12 cellular contexts compared by ENCODE assay signal in the genomic region with DNA sequence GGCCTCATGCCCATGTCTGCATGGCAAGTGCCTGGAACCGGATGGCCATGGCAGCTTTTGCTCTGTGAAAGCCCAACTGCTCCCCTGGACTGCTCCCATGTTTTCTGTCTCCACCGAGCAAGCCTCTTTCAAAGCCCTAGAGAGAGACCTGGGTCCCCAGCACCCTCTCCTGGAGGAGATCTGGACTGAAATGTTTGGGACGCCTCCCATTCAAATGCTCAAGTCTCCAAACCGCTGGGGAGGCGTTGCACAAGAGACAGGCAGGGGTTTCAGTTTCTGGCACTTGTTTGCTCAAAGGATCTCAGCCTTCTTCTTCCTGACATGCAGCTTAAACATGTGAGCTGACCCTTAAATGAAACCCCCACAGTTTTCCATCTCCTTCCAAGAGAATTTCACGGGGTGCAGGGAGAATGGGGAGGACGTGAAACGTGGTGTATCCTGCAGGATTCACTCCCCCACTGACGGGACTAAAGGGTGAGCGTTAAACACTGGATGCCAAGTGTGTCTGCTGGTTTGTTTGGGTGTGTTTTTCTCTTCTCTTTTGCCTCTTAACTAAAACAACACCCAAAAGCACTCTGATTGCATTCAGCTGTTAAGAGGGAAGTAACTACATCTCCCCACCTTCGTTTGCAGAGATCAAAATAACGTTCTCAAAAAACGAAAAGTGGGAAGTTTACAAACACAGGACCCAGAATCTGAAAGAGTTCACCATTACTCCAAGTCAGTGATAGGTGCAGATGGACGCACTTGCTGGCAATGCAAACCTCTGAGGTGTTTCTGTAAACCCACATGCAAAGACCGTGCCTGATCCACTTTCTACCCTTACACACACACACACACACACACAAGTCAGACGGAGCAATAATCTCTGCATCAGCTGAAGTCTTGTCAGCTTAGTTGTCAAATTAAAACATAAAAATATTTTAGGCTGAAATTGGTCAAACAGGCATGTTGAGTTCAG.
DNase-seq lines count a peak whose midpoint lies in the region; ATAC-seq and TF ChIP-seq lines count a peak whose summit lies in the region.
"Had no signal": no experiment of that assay in that cellular context is flagged by ENCODE, and none has a peak within 500 bp of the region (broad histone marks: within the 10 kb centered on the region; RNA-seq: fewer than 3 reads in every experiment).

No MANE protein-coding gene starts in this region.

- no peak overlapping the region for H3K56ac ChIP-seq in mesendoderm (ENCODE audit: low read length)

- H3K36me3 Mint-ChIP-seq in Calu3 (ENCODE audit: insufficient read depth, unreplicated experiment) = no peaks in the 10 kb centered on the region
- no peaks in the 10 kb centered on the region for H3K36me3 Mint-ChIP-seq in dendritic cell treated with granulocyte-macrophage colony-stimulating factor and Interleukin-4, amounts not matched to agents 40 ng/mL and 50 ng/mL, for 4 days (ENCODE audit: low read depth)

- H3K4ac ChIP-seq in mesendoderm (ENCODE audit: low read depth, low read length) = no peak overlapping the region

- H3K27me3 ChIP-seq in mesendoderm (ENCODE audit: insufficient read depth, low read length, poor library complexity) = no peaks in the 10 kb centered on the region

- no peak overlapping the region for H4K5ac ChIP-seq in mesendoderm (ENCODE audit: low read length)

- TF ChIP-seq POLR2A in NB4 (IDR thresholded peaks at IDR 0.05; ENCODE audit: extremely low read depth, insufficient read length) = no peak

- no TSS peak for BruUV-seq in Calu3 (replicated peaks; lab: Mats Ljungman, UMichigan)

- DNase-seq in Calu3 = peak; percentile 11
- DNase-seq in NB4 (ENCODE audit: low read depth) = peak; percentile 94
- DNase-seq in mesendoderm = peak; percentile 48
- no peak for DNase-seq in stimulated activated naive CD4-positive, alpha-beta T cell treated with Interleukin-2 at 50 U/mL for 16 hours (lab: John Stamatoyannopoulos, UW)
- no peak for DNase-seq in cortex of kidney (lab: John Stamatoyannopoulos, UW)
- DNase-seq: activated CD4-positive, alpha-beta T cell treated with anti-CD3 and anti-CD28 coated beads, Interleukin-2, amount 10 ng/mL, durations not matched to agents 24 days and 14 days; NCI-H524 treated with DMSO at 0.1 percent for 48 hours had no signal

- H3K4me3 ChIP-seq in NB4 (ENCODE audit: low read depth, low read length) (peak overlapping the region; percentile 62), mesendoderm (ENCODE audit: low read length) (no peak overlapping the region)
- H3K4me3 ChIP-seq: smooth muscle cell had no signal

- no peaks in the 10 kb centered on the region for H3K9me3 Mint-ChIP-seq in Calu3 (ENCODE audit: low read depth, unreplicated experiment)
- H3K9me3 Mint-ChIP-seq in dendritic cell treated with granulocyte-macrophage colony-stimulating factor and Interleukin-4, amounts not matched to agents 40 ng/mL and 50 ng/mL, for 4 days = no peaks in the 10 kb centered on the region
- H3K9me3 Mint-ChIP-seq: activated CD4-positive, alpha-beta T cell treated with anti-CD3 and anti-CD28 coated beads, Interleukin-2, amount 10 ng/mL, durations not matched to agents 24 days and 14 days had no signal

- H3K79me2 ChIP-seq in mesendoderm (ENCODE audit: control insufficient read depth, insufficient read depth, low read length) = no peaks in the 10 kb centered on the region

- no peak overlapping the region for H2BK5ac ChIP-seq in mesendoderm (ENCODE audit: low read length)

- no peak overlapping the region for H2BK15ac ChIP-seq in mesendoderm (replicated peaks; ENCODE audit: low read depth)

- H3K9ac ChIP-seq in mesendoderm (ENCODE audit: low read length) = no peak overlapping the region

- no peak overlapping the region for H3K18ac ChIP-seq in mesendoderm (ENCODE audit: low read length)

- CTCF ChIA-PET in Calu3 (lab: Charles Lee) = interaction anchor here (0.7 to 1.4 kb wide), 5 partner anchors 17 to 496 kb away, joined by 3 to 4 read pairs (median 4); no protein-coding TSS in a partner anchor

- no peak overlapping the region for H2AK5ac ChIP-seq in mesendoderm (ENCODE audit: low read length)

- H2BK120ac ChIP-seq in mesendoderm (ENCODE audit: low read depth, low read length) = no peak overlapping the region

- H3K23ac ChIP-seq in mesendoderm (ENCODE audit: low read length) = no peak overlapping the region

- no peaks in the 10 kb centered on the region for H3K79me1 ChIP-seq in mesendoderm (ENCODE audit: low read length)

- H3K36me3 ChIP-seq in mesendoderm (ENCODE audit: control insufficient read depth, insufficient read depth, low read length) = no peaks in the 10 kb centered on the region

- no peak for TF ChIP-seq CTCF in Calu3 (IDR thresholded peaks at IDR 0.05; ENCODE audit: unreplicated experiment)
- peak; percentile 46 for TF ChIP-seq CTCF in NB4 (IDR thresholded peaks at IDR 0.05; ENCODE audit: low read depth, low read length)

- no peaks in the 10 kb centered on the region for H3K4me1 Mint-ChIP-seq in Calu3 (ENCODE audit: low read depth, unreplicated experiment)
- H3K4me1 Mint-ChIP-seq in dendritic cell treated with granulocyte-macrophage colony-stimulating factor and Interleukin-4, amounts not matched to agents 40 ng/mL and 50 ng/mL, for 4 days (ENCODE audit: low read depth) = peaks cover 40% of the 10 kb centered on the region
- H3K4me1 Mint-ChIP-seq: activated CD4-positive, alpha-beta T cell treated with anti-CD3 and anti-CD28 coated beads, Interleukin-2, amount 10 ng/mL, durations not matched to agents 24 days and 14 days had no signal

- no peak overlapping the region for H3K4me2 ChIP-seq in mesendoderm (ENCODE audit: low read length)
- H3K4me2 ChIP-seq: smooth muscle cell had no signal

- H3K27ac Mint-ChIP-seq in Calu3 (ENCODE audit: unreplicated experiment) = no peak overlapping the region
- H3K27ac Mint-ChIP-seq in dendritic cell treated with granulocyte-macrophage colony-stimulating factor and Interleukin-4, amounts not matched to agents 40 ng/mL and 50 ng/mL, for 4 days = peak overlapping the region; percentile 54
- H3K27ac Mint-ChIP-seq: activated CD4-positive, alpha-beta T cell treated with anti-CD3 and anti-CD28 coated beads, Interleukin-2, amount 10 ng/mL, durations not matched to agents 24 days and 14 days had no signal

- intact Hi-C loops in Calu3 (cut with micrococcal nuclease; ENCODE audit: unreplicated experiment) = loop anchor here (10.0 kb wide), 2 partner anchors 176 to 246 kb away; no protein-coding TSS in a partner anchor
- intact Hi-C loops in dendritic cell treated with granulocyte-macrophage colony-stimulating factor and Interleukin-4, amounts not matched to agents 40 ng/mL and 50 ng/mL, for 4 days (cut with micrococcal nuclease) = loop anchor here (5.0 kb wide), 1 partner anchor 217 kb away; no protein-coding TSS in a partner anchor

- H3K4me1 ChIP-seq in mesendoderm (ENCODE audit: control insufficient read depth, low read depth, low read length) = no peaks in the 10 kb centered on the region

- H3K4me3 Mint-ChIP-seq in Calu3 (ENCODE audit: low read depth, unreplicated experiment) = no peak overlapping the region
- H3K4me3 Mint-ChIP-seq in dendritic cell treated with granulocyte-macrophage colony-stimulating factor and Interleukin-4, amounts not matched to agents 40 ng/mL and 50 ng/mL, for 4 days = peak overlapping the region; percentile 45
- H3K4me3 Mint-ChIP-seq: activated CD4-positive, alpha-beta T cell treated with anti-CD3 and anti-CD28 coated beads, Interleukin-2, amount 10 ng/mL, durations not matched to agents 24 days and 14 days had no signal

- no CpG with 5 or more reads among the region's 16 CpGs for WGBS in mesendoderm (ENCODE audit: extremely low coverage, insufficient coverage, low lambda C conversion rate)

- no peak for ATAC-seq in HG03159 (IDR thresholded peaks at IDR 0.05; ENCODE audit: unreplicated experiment)
- no peak for ATAC-seq in HG03135 (IDR thresholded peaks at IDR 0.05; ENCODE audit: unreplicated experiment)

- H3K27me3 Mint-ChIP-seq in Calu3 (ENCODE audit: unreplicated experiment) = peaks cover 81% of the 10 kb centered on the region
- peaks cover 4% of the 10 kb centered on the region for H3K27me3 Mint-ChIP-seq in dendritic cell treated with granulocyte-macrophage colony-stimulating factor and Interleukin-4, amounts not matched to agents 40 ng/mL and 50 ng/mL, for 4 days

- H3K27ac ChIP-seq in mesendoderm (ENCODE audit: low read depth, low read length) = no peak overlapping the region
- H3K27ac ChIP-seq: HL-60 had no signal

- no peak overlapping the region for H4K8ac ChIP-seq in mesendoderm (ENCODE audit: low read depth, low read length)

Comparison
In these comparisons a context has a peak if more than half of its experiments do, and no peak if none do; other contexts are left out.
1. DNase-seq: peak in Calu3 (single experiment), NB4 (single experiment) and mesendoderm (single experiment); none in stimulated activated naive CD4-positive, alpha-beta T cell treated with Interleukin-2 at 50 U/mL for 16 hours (single experiment) and cortex of kidney (single experiment).